Comparison of ENCODE assay signal across 8 cellular contexts in the genomic region with DNA sequence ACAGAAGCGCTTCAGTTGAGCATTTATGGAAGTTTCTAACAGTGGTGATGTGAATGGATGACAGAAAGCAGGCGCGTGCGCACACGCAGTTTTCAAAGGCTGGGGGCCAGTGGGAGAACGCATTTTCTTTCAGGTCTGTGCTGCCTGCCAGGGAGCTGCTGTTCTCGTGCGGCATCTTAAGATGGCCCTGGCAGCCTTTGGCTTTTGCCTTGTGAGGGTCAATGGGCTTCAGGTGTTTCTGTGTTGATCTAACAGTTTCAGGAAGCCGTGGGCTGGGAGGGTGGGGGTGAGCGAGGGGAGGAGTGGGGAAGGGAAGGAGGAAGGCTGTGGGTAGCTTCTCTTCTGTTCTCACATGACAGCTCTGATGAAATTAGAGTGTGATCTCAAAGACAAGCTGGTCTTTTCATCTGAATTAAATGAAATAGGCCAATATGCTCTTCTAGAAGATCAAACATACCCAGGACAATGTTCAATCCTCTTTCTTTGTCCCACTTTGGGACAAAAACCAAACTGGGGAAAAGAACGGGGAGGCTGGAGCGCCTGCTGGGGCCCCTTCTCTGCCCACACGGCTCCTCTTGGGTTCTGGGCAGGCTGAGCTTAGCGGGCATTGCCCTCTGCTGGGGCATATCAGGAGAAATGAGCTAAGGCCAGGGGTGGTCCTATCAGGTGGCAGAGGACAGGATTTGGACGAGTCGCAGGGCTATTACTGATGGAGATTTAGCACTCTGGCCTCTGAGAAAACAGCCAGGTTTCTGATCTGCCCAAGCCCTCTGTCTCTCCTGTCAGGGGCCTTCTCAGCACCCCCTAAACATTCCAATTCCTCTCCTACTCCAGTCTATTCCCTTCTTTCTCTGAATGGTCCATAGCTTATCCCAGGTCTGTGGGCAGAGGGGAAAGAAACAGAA.
A peak's percentile ranks its signal among the peaks of the same experiment; 100 is the strongest.
DNase-seq lines count a peak whose midpoint lies in the region; ATAC-seq and TF ChIP-seq lines count a peak whose summit lies in the region.

No MANE protein-coding gene starts in this region.

- TF ChIP-seq POLR2A in spleen (IDR thresholded peaks at IDR 0.05) (no peak), erythroblast (IDR thresholded peaks at IDR 0.05; ENCODE audit: low read length) (no peak)

- ATAC-seq in GM21529 (IDR thresholded peaks at IDR 0.05; ENCODE audit: unreplicated experiment): no peak

- peak; percentile 62 for TF ChIP-seq CTCF in HFFc6 (IDR thresholded peaks at IDR 0.05)
- TF ChIP-seq CTCF in spleen (IDR thresholded peaks at IDR 0.05 in 8 of 11, conservative IDR thresholded peaks at IDR 0.05 in 3 of 11): peak; percentile 37 to 77 (median 67)

- H3K9me3 ChIP-seq in spleen: no peaks in the 10 kb centered on the region

- H3K4me1 Mint-ChIP-seq in HFFc6 (ENCODE audit: low read depth): peaks cover 19% of the 10 kb centered on the region

- DNase-seq in C1 segment of cervical spinal cord (lab: John Stamatoyannopoulos, UW): peak in 13 of 14 donors; percentile 5 to 85 (median 56)
- DNase-seq in HFFc6: no peak
- peak; percentile 6 for DNase-seq in SKM-1 (lab: John Stamatoyannopoulos, UW; ENCODE audit: unreplicated experiment)
- peak in 55 of 58 donors; percentile 7 to 73 (median 52) for DNase-seq in anterior cingulate cortex (lab: John Stamatoyannopoulos, UW)
- DNase-seq in hippocampal formation (lab: John Stamatoyannopoulos, UW): peak; percentile 68 to 77
- DNase-seq in spleen: peak; percentile 89
- DNase-seq in erythroblast (lab: John Stamatoyannopoulos, UW): no peak

- H3K36me3 Mint-ChIP-seq in HFFc6 (ENCODE audit: low read depth): no peaks in the 10 kb centered on the region

- H3K27me3 Mint-ChIP-seq in HFFc6 (ENCODE audit: insufficient read depth): peaks cover 16% of the 10 kb centered on the region

- no peaks in the 10 kb centered on the region for H3K9me3 Mint-ChIP-seq in HFFc6

- H3K36me3 ChIP-seq in spleen: no peaks in the 10 kb centered on the region

- H3K4me3 Mint-ChIP-seq in HFFc6: no peak overlapping the region

- H3K4me1 ChIP-seq in spleen: peaks cover 20 to 62% (median 53%) of the 10 kb centered on the region in 6 donors

- H3K27ac ChIP-seq in spleen: peak overlapping the region; percentile 40 to 79 (median 65)

- H3K4me3 ChIP-seq in spleen: peak overlapping the region in 2 of 8 donors; percentile 3 to 30

- no peak overlapping the region for H3K27ac Mint-ChIP-seq in HFFc6

- no peaks in the 10 kb centered on the region for H3K27me3 ChIP-seq in spleen (replicated peaks in 1 of 7)

- intact Hi-C loops in spleen (cut with DNase I; ENCODE audit: low total_unique reads): loop anchor here (2.0 kb wide), 1 partner anchor 279 kb away; no protein-coding TSS in a partner anchor

- 28 to 52% (median 36%) methylated on average over 16 of the region's 16 CpGs for WGBS in spleen, 5 donors

Comparison
In these comparisons a context has a peak if more than half of its experiments do, and no peak if none do; other contexts are left out.
1. DNase-seq: peak in C1 segment of cervical spinal cord (13 of 14), SKM-1 (single experiment), anterior cingulate cortex (55 of 58), hippocampal formation (2 of 2) and spleen (single experiment); none in HFFc6 (single experiment) and erythroblast (0 of 2).